Comparison of ENCODE assay signal across 9 cellular contexts in genomic region chr4:146340798-146341197, GRCh38.
A peak's percentile ranks its signal among the peaks of the same experiment; 100 is the strongest.
DNase-seq lines count a peak whose midpoint lies in the region; ATAC-seq, FAIRE-seq and TF ChIP-seq lines count a peak whose summit lies in the region.
"Had no signal": no experiment of that assay in that cellular context is flagged by ENCODE, and none has a peak within 500 bp of the region (broad histone marks: within the 10 kb centered on the region; RNA-seq: fewer than 3 reads in every experiment).

No MANE protein-coding gene starts in this region.

- H3K79me2 ChIP-seq in KMS-11 (ENCODE audit: insufficient read depth, low read depth): no peaks in the 10 kb centered on the region

- H3K4me3 ChIP-seq in KMS-11 (IDR thresholded peaks at IDR 0.05; ENCODE audit: insufficient read depth, low read depth, low read length): no peak overlapping the region
- no peak overlapping the region for H3K4me3 ChIP-seq in brain microvascular endothelial cell (ENCODE audit: low read depth, low read length)
- H3K4me3 ChIP-seq: BLaER1 had no signal

- FAIRE-seq in H54 (lab: Jason Lieb, UNC): no peak

- no peak overlapping the region for H2AFZ ChIP-seq in KMS-11 (ENCODE audit: low read depth)

- peaks cover 26% of the 10 kb centered on the region for H3K4me1 ChIP-seq in KMS-11 (ENCODE audit: low read depth, poor library complexity, severe bottlenecking)

- in situ Hi-C loops in brain microvascular endothelial cell (cut with HindIII; ENCODE audit: low pct_ligation_motif_present, low sequenced_read_pairs): no loop called here

- no peaks in the 10 kb centered on the region for H3K36me3 ChIP-seq in KMS-11 (ENCODE audit: insufficient read depth)
- H3K36me3 ChIP-seq in brain microvascular endothelial cell (replicated peaks): no peaks in the 10 kb centered on the region
- H3K36me3 ChIP-seq: BLaER1 had no signal

- TF ChIP-seq POLR2A in H54 (IDR thresholded peaks at IDR 0.05; ENCODE audit: low read depth, low read length): no peak

- TF ChIP-seq CTCF in KMS-11 (conservative IDR thresholded peaks at IDR 0.05; ENCODE audit: low read depth, low read length): peak; percentile 68
- TF ChIP-seq CTCF in brain microvascular endothelial cell (IDR thresholded peaks at IDR 0.05; ENCODE audit: low read depth, low read length, missing control alignments): peak; percentile 21

- H3K27me3 ChIP-seq in KMS-11 (ENCODE audit: insufficient read depth, low read depth): no peaks in the 10 kb centered on the region
- H3K27me3 ChIP-seq in brain microvascular endothelial cell (replicated peaks): no peaks in the 10 kb centered on the region
- H3K27me3 ChIP-seq: BLaER1 had no signal

- ATAC-seq in GM21390 (IDR thresholded peaks at IDR 0.05; ENCODE audit: unreplicated experiment): no peak

- H3K9ac ChIP-seq in KMS-11: no peak overlapping the region
- H3K9ac ChIP-seq: BLaER1 had no signal

- peak; percentile 16 for DNase-seq in NCI-H1694 treated with DMSO at 0.1 percent for 48 hours (lab: John Stamatoyannopoulos, UW)
- DNase-seq in NCI-H1694 (lab: John Stamatoyannopoulos, UW): no peak
- DNase-seq in brain microvascular endothelial cell: no peak
- peak; percentile 9 for DNase-seq in non-pigmented ciliary epithelial cell (ENCODE audit: low read depth)
- DNase-seq in NK-92 (lab: John Stamatoyannopoulos, UW; ENCODE audit: unreplicated experiment): no peak
- DNase-seq in H54 (ENCODE audit: insufficient read length, low spot score): no peak

- H4K20me1 ChIP-seq in KMS-11 (ENCODE audit: insufficient read depth): no peaks in the 10 kb centered on the region
- H4K20me1 ChIP-seq: BLaER1 had no signal

- H3K27ac ChIP-seq in KMS-11 (no peak overlapping the region), brain microvascular endothelial cell (no peak overlapping the region)
- H3K27ac ChIP-seq: BLaER1 had no signal

- no peak overlapping the region for H3K4me2 ChIP-seq in KMS-11
- H3K4me2 ChIP-seq: BLaER1 had no signal

Comparison
In these comparisons a context has a peak if more than half of its experiments do, and no peak if none do; other contexts are left out.
1. DNase-seq: peak in NCI-H1694 treated with DMSO at 0.1 percent for 48 hours (single experiment) and non-pigmented ciliary epithelial cell (single experiment); none in NCI-H1694 (single experiment), brain microvascular endothelial cell (single experiment), NK-92 (single experiment) and H54 (single experiment).